15 cellular contexts compared by ENCODE assay signal in the genomic region with DNA sequence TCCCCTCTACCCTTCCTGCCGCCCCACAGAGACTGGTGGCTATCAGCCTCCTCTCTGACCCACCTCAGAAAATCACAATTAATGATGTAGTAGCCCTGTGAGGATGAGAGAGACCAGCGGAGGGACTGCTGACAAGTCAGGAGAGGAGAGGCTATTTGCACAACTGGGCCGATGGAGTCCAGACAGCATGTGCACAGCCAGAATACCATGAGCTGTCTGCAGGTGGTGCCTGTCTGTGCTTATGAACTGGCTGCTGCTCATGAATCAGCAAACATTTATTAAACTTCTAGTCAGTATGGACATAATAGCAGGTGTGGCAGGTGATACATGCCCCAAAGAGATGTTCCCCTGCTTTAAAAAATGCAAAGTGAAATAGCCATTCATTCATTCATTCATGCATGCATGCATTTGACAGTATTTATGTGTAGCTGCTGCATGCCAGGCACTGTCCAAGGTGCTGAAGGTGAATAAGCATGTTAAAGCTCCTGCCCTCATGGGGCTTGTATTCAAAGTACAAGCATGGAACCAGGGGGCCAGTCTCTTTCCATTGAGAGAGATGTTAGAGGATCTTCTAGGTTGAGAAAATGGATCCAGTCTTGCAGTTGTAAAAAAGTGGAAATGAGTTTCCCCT.
DNase-seq lines count a peak whose midpoint lies in the region; FAIRE-seq and TF ChIP-seq lines count a peak whose summit lies in the region.
"Had no signal": no experiment of that assay in that cellular context is flagged by ENCODE, and none has a peak within 500 bp of the region (broad histone marks: within the 10 kb centered on the region; RNA-seq: fewer than 3 reads in every experiment).

No MANE protein-coding gene starts in this region.

- no peaks in the 10 kb centered on the region for H3K4me1 Mint-ChIP-seq in Calu3 (ENCODE audit: low read depth, unreplicated experiment)
- H3K4me1 Mint-ChIP-seq: activated CD4-positive, alpha-beta T cell treated with anti-CD3 and anti-CD28 coated beads, Interleukin-2, amount 10 ng/mL, durations not matched to agents 24 days and 14 days had no signal

- DNase-seq in Calu3 (peak; percentile 4), GM12892 (ENCODE audit: insufficient read length) (no peak), RPMI7951 (ENCODE audit: low read depth) (peak; percentile 15), fibroblast of mammary gland (ENCODE audit: low read depth) (peak; percentile 6), small intestine (no peak), tibial nerve (ENCODE audit: low spot score in 2 of 2) (no peak), HuH-7.5 (ENCODE audit: low spot score) (no peak)
- DNase-seq: activated CD4-positive, alpha-beta T cell treated with anti-CD3 and anti-CD28 coated beads, Interleukin-2, amount 10 ng/mL, durations not matched to agents 24 days and 14 days; activated T-cell treated with anti-CD3 and anti-CD28 coated beads, Interleukin-2, amount 50 U/mL, for 4 hours; C1 segment of cervical spinal cord; head of caudate nucleus; pancreas; stimulated activated naive CD4-positive, alpha-beta T cell treated with Interleukin-2 at 50 U/mL for 16 hours had no signal

- FAIRE-seq in GM12892 (lab: Jason Lieb, UNC) (peak; percentile 17), small intestine (lab: Jason Lieb, UNC) (no peak)
- FAIRE-seq: keratinocyte, pancreas, urothelium cell line had no signal

- no TSS peak for BruUV-seq in Calu3 (replicated peaks; lab: Mats Ljungman, UMichigan)

- no peak overlapping the region for H3K4me3 Mint-ChIP-seq in Calu3 (ENCODE audit: low read depth, unreplicated experiment)
- H3K4me3 Mint-ChIP-seq: activated CD4-positive, alpha-beta T cell treated with anti-CD3 and anti-CD28 coated beads, Interleukin-2, amount 10 ng/mL, durations not matched to agents 24 days and 14 days; activated T-cell treated with anti-CD3 and anti-CD28 coated beads, Interleukin-2, amount 50 U/mL, for 4 hours had no signal

- TF ChIP-seq EP300 in tibial nerve (IDR thresholded peaks at IDR 0.05) = no peak

- no peaks in the 10 kb centered on the region for H3K36me3 Mint-ChIP-seq in Calu3 (ENCODE audit: insufficient read depth, unreplicated experiment)

- CTCF ChIA-PET in Calu3 (lab: Charles Lee) = interaction anchor here (0.7 kb wide), 1 partner anchor 306 kb away, joined by 3 read pairs; no protein-coding TSS in a partner anchor

- no peak for TF ChIP-seq CTCF in Calu3 (IDR thresholded peaks at IDR 0.05; ENCODE audit: unreplicated experiment)
- TF ChIP-seq CTCF in fibroblast of mammary gland (conservative IDR thresholded peaks at IDR 0.05; ENCODE audit: control insufficient read depth, insufficient read depth, low read depth, low read length) = no peak
- TF ChIP-seq CTCF in tibial nerve (IDR thresholded peaks at IDR 0.05) = no peak

- H3K27me3 ChIP-seq in small intestine (ENCODE audit: control insufficient read depth in 2 of 2, insufficient read depth in 2 of 2, low read length in 2 of 2) (peaks cover 0 to 2% of the 10 kb centered on the region in 2 donors), tibial nerve (no peaks in the 10 kb centered on the region)
- H3K27me3 ChIP-seq: pancreas had no signal

- H3K27me3 Mint-ChIP-seq in Calu3 (ENCODE audit: unreplicated experiment) = peaks cover 91% of the 10 kb centered on the region
- H3K27me3 Mint-ChIP-seq: activated CD4-positive, alpha-beta T cell treated with anti-CD3 and anti-CD28 coated beads, Interleukin-2, amount 10 ng/mL, durations not matched to agents 24 days and 14 days had no signal

- H3K27ac Mint-ChIP-seq in Calu3 (ENCODE audit: unreplicated experiment) = no peak overlapping the region
- H3K27ac Mint-ChIP-seq: activated CD4-positive, alpha-beta T cell treated with anti-CD3 and anti-CD28 coated beads, Interleukin-2, amount 10 ng/mL, durations not matched to agents 24 days and 14 days had no signal

- no peak overlapping the region for H3K27ac ChIP-seq in small intestine (ENCODE audit: low read depth in 1 of 2, low read length in 1 of 2)
- no peak overlapping the region for H3K27ac ChIP-seq in tibial nerve
- H3K27ac ChIP-seq: pancreas had no signal

- H3K9me3 Mint-ChIP-seq in Calu3 (ENCODE audit: low read depth, unreplicated experiment) = no peaks in the 10 kb centered on the region
- H3K9me3 Mint-ChIP-seq: activated CD4-positive, alpha-beta T cell treated with anti-CD3 and anti-CD28 coated beads, Interleukin-2, amount 10 ng/mL, durations not matched to agents 24 days and 14 days; activated T-cell treated with anti-CD3 and anti-CD28 coated beads, Interleukin-2, amount 50 U/mL, for 4 hours had no signal

- no peaks in the 10 kb centered on the region for H3K9me3 ChIP-seq in small intestine (ENCODE audit: control insufficient read depth, low read depth)
- H3K9me3 ChIP-seq in tibial nerve = no peaks in the 10 kb centered on the region
- H3K9me3 ChIP-seq: pancreas had no signal

- WGBS in small intestine, 3 donors = 85 to 94% (median 90%) methylated on average over 3 of the region's 3 CpGs
- WGBS in tibial nerve, 2 donors = 82 to 95% methylated on average over 3 of the region's 3 CpGs

- intact Hi-C loops in Calu3 (cut with micrococcal nuclease; ENCODE audit: unreplicated experiment) = no loop called here

- no peak for TF ChIP-seq POLR2A in GM12892 (IDR thresholded peaks at IDR 0.05; ENCODE audit: low read depth, low read length)
- no peak for TF ChIP-seq POLR2A in tibial nerve (IDR thresholded peaks at IDR 0.05)

- H3K36me3 ChIP-seq in small intestine (ENCODE audit: control insufficient read depth in 2 of 2, insufficient read depth in 2 of 2, low read length in 2 of 2) = no peaks in the 10 kb centered on the region
- no peaks in the 10 kb centered on the region for H3K36me3 ChIP-seq in tibial nerve
- H3K36me3 ChIP-seq: pancreas had no signal

- H3K4me3 ChIP-seq in fibroblast of mammary gland (ENCODE audit: control insufficient read depth, low read depth, low read length) (no peak overlapping the region), small intestine (ENCODE audit: low read depth in 1 of 2, low read length in 2 of 2) (no peak overlapping the region), tibial nerve (no peak overlapping the region)
- H3K4me3 ChIP-seq: pancreas had no signal

- H3K4me1 ChIP-seq in small intestine (ENCODE audit: control insufficient read depth in 2 of 2, insufficient read depth in 1 of 2, low read depth in 1 of 2, low read length in 1 of 2) = no peaks in the 10 kb centered on the region
- no peaks in the 10 kb centered on the region for H3K4me1 ChIP-seq in tibial nerve
- H3K4me1 ChIP-seq: pancreas had no signal

Comparison
In these comparisons a context has a peak if more than half of its experiments do, and no peak if none do; other contexts are left out.
1. DNase-seq: peak in Calu3 (single experiment), RPMI7951 (single experiment) and fibroblast of mammary gland (single experiment); none in GM12892 (single experiment), small intestine (single experiment), tibial nerve (0 of 2) and HuH-7.5 (single experiment).